1 cellular context compared by ENCODE assay signal in genomic region chr5:80266566-80266965, GRCh38.
TF ChIP-seq lines count a peak whose summit lies in the region.

No MANE protein-coding gene starts in this region.

TF ChIP-seq in H1, 55 proteins besides CTCF, POLR2A, EP300 and RAD21:
- TF ChIP-seq SP4 (IDR thresholded peaks at IDR 0.05; ENCODE audit: low read length) (no peak), NANOG (IDR thresholded peaks at IDR 0.05; ENCODE audit: insufficient read depth, low read depth, low read length, poor library complexity, severe bottlenecking) (no peak)
